In the genomic region with DNA sequence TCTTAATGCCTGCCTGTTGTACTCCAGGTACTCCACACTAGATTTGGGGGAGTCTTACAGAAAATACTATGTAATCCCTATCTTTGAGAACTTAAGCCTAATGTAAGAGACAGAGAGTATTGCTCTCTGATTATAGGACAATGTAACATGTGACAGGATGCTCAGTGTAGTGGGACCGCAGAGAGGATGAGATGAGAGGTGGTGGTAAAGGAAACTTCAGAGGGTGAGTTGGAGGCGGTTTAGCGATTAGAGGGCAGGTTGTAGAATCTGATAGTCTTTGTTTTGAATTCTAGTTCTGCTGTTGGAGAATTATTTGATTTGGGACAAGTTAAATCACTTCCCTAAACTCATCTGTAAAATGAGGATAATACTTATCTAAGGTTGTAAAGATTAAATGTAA, we compare ENCODE assay signal across 9 cellular contexts. TPM values are rescaled to one million over a fixed set of nuclear protein-coding genes. Genes with fewer than 3 reads are reported as not detected.
DNase-seq lines count a peak whose midpoint lies in the region; ATAC-seq, FAIRE-seq and TF ChIP-seq lines count a peak whose summit lies in the region.
"Had no signal": no experiment of that assay in that cellular context is flagged by ENCODE, and none has a peak within 500 bp of the region (broad histone marks: within the 10 kb centered on the region; RNA-seq: fewer than 3 reads in every experiment).

No MANE protein-coding gene starts in this region.

- H3K4me3 Mint-ChIP-seq in activated naive CD4-positive, alpha-beta T cell treated with anti-CD3 and anti-CD28 coated beads, Interleukin-2, amount 50 U/mL, for 24 hours, result peak overlapping the region; percentile 63
- H3K4me3 Mint-ChIP-seq in osteocyte (ENCODE audit: unreplicated experiment), result no peak overlapping the region

- H3K18ac ChIP-seq in trophoblast cell (ENCODE audit: low read length), result no peak overlapping the region

- H4K8ac ChIP-seq in trophoblast cell (ENCODE audit: low read depth, low read length), result no peak overlapping the region

- no peak overlapping the region for H2BK120ac ChIP-seq in trophoblast cell (ENCODE audit: insufficient read depth, low read length, poor library complexity)

- no peak overlapping the region for H3K14ac ChIP-seq in trophoblast cell (ENCODE audit: low read length)

- TF ChIP-seq CTCF in D721Med (IDR thresholded peaks at IDR 0.05; ENCODE audit: insufficient read depth, missing control alignments), result no peak
- TF ChIP-seq CTCF in osteocyte (IDR thresholded peaks at IDR 0.05), result no peak

- H3K27ac ChIP-seq in trophoblast cell (ENCODE audit: low read depth, low read length), result no peak overlapping the region

- WGBS in trophoblast cell (ENCODE audit: extremely low coverage, insufficient coverage, insufficient read length), result no CpG with 5 or more reads among the region's 3 CpGs

- H3K4ac ChIP-seq in trophoblast cell (ENCODE audit: low read depth, low read length), result no peak overlapping the region

- peaks cover under 1% of the 10 kb centered on the region for H3K79me1 ChIP-seq in trophoblast cell (ENCODE audit: low read length)

- H3K4me3 ChIP-seq in trophoblast cell (ENCODE audit: low read depth, low read length), result no peak overlapping the region

- H4K12ac ChIP-seq in trophoblast cell (ENCODE audit: low read depth, low read length), result no peak overlapping the region

- H3K27me3 Mint-ChIP-seq in activated naive CD4-positive, alpha-beta T cell treated with anti-CD3 and anti-CD28 coated beads, Interleukin-2, amount 50 U/mL, for 24 hours, result no peaks in the 10 kb centered on the region
- H3K27me3 Mint-ChIP-seq in osteocyte (ENCODE audit: unreplicated experiment), result no peaks in the 10 kb centered on the region

- FAIRE-seq in D721Med (lab: Jason Lieb, UNC), result peak; percentile 41

- no peaks in the 10 kb centered on the region for H3K79me2 ChIP-seq in trophoblast cell (ENCODE audit: control insufficient read depth, insufficient read depth, low read length, poor library complexity)

- H2BK5ac ChIP-seq in trophoblast cell (ENCODE audit: low read depth, low read length, poor library complexity), result no peak overlapping the region

- peaks cover 11% of the 10 kb centered on the region for H3K36me3 Mint-ChIP-seq in activated naive CD4-positive, alpha-beta T cell treated with anti-CD3 and anti-CD28 coated beads, Interleukin-2, amount 50 U/mL, for 24 hours
- peaks cover 10% of the 10 kb centered on the region for H3K36me3 Mint-ChIP-seq in osteocyte (ENCODE audit: unreplicated experiment)

- H4K91ac ChIP-seq in trophoblast cell (ENCODE audit: low read depth, low read length), result no peak overlapping the region

- no peak overlapping the region for H3K4me2 ChIP-seq in trophoblast cell (ENCODE audit: low read length)

- H3K4me1 ChIP-seq in trophoblast cell (ENCODE audit: control insufficient read depth in 1 of 2, insufficient read depth in 2 of 2, low read length in 2 of 2), result no peaks in the 10 kb centered on the region

- H3K36me3 ChIP-seq in trophoblast cell (ENCODE audit: control insufficient read depth in 1 of 2, insufficient read depth in 2 of 2, low read length in 2 of 2), result no peaks in the 10 kb centered on the region

- no peaks in the 10 kb centered on the region for H3K9me3 ChIP-seq in trophoblast cell (ENCODE audit: insufficient read depth, low read depth, low read length)

- H2AK5ac ChIP-seq in trophoblast cell (ENCODE audit: low read length), result no peak overlapping the region

- H3K27ac Mint-ChIP-seq in activated naive CD4-positive, alpha-beta T cell treated with anti-CD3 and anti-CD28 coated beads, Interleukin-2, amount 50 U/mL, for 24 hours, result peak overlapping the region; percentile 79
- H3K27ac Mint-ChIP-seq in osteocyte (ENCODE audit: unreplicated experiment), result no peak overlapping the region

- no peak overlapping the region for H3K9ac ChIP-seq in trophoblast cell (ENCODE audit: low read length)

- DNase-seq in D721Med (ENCODE audit: insufficient read length, low spot score) (no peak), trophoblast cell (no peak), NCI-H1694 (lab: John Stamatoyannopoulos, UW) (no peak), NCI-H526 (lab: John Stamatoyannopoulos, UW) (no peak), osteocyte (ENCODE audit: extremely low spot score, unreplicated experiment) (no peak)
- DNase-seq: DMS153 had no signal

- H3K27me3 ChIP-seq in trophoblast cell (ENCODE audit: insufficient read depth, low read length), result no peaks in the 10 kb centered on the region

- no peak overlapping the region for H2AFZ ChIP-seq in trophoblast cell (ENCODE audit: insufficient read depth, low read length, poor library complexity)

- no peak overlapping the region for H2BK12ac ChIP-seq in trophoblast cell (ENCODE audit: low read length)

- no peaks in the 10 kb centered on the region for H3K9me3 Mint-ChIP-seq in activated naive CD4-positive, alpha-beta T cell treated with anti-CD3 and anti-CD28 coated beads, Interleukin-2, amount 50 U/mL, for 24 hours
- no peaks in the 10 kb centered on the region for H3K9me3 Mint-ChIP-seq in osteocyte (ENCODE audit: unreplicated experiment)

- no peak overlapping the region for H3K23ac ChIP-seq in trophoblast cell (ENCODE audit: low read length)

- H3K4me1 Mint-ChIP-seq in activated naive CD4-positive, alpha-beta T cell treated with anti-CD3 and anti-CD28 coated beads, Interleukin-2, amount 50 U/mL, for 24 hours, result peaks cover 82% of the 10 kb centered on the region
- H3K4me1 Mint-ChIP-seq in osteocyte (ENCODE audit: unreplicated experiment), result peaks cover 32% of the 10 kb centered on the region

- peak; percentile 46 for ATAC-seq in GM21360 (IDR thresholded peaks at IDR 0.05; ENCODE audit: unreplicated experiment)
- peak; percentile 81 for ATAC-seq in HG03469 (IDR thresholded peaks at IDR 0.05; ENCODE audit: unreplicated experiment)

RNA-seq across cellular contexts. Expression of a gene that starts 5.4 kb away (rescaled TPM):
- 9.5 and 10.2 TPM in 2 replicates for polyA plus RNA-seq in trophoblast cell (2013)
- 39.6 and 41.3 TPM in 2 replicates for total RNA-seq in osteocyte
